ENCODE assay signal across 1 cellular context in the genomic region with DNA sequence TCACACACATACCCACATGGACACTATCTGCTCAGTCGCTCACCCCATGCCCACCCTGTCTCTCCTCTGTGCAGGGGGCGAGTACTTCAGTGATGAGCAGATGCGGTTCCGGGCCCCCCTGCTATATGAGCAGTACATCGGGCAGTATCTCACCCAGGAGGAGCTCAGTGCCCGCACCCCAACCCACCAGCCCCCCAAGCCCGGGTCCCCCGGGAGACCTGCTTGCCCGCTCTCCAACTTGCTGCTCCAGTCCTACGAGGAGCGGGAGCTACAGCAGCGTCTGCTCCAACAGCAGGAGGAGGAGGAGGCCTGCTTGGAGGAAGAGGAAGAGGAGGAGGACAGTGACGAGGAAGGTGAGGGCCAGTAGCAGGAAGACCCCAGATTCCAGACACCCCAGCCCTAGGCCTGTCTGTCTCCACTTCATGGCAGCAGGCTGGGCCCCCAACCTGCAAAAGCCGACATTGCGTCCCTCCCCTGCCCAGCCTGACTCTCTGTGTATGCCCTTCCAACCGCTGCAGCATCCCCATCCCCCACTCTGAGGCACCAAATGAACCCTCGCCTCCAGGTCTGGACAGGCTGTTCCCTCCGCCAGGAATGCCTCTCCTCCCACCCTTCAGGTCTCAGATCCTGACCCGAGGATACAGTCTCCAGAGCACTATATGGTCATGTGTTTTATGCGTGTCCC.
TF ChIP-seq lines count a peak whose summit lies in the region.

No MANE protein-coding gene starts in this region.

TF ChIP-seq in HEK293, 187 proteins besides CTCF, POLR2A, EP300 and RAD21:
- no peak for TF ChIP-seq ZFP69B (tag by site-specific recombination; IDR thresholded peaks at IDR 0.05)
- no peak for TF ChIP-seq ZNF561 (tag by site-specific recombination; IDR thresholded peaks at IDR 0.05; ENCODE audit: borderline replicate concordance)
- no peak for TF ChIP-seq TCF7L2 (IDR thresholded peaks at IDR 0.05; ENCODE audit: borderline replicate concordance, low read depth, low read length)
- TF ChIP-seq, protein P1, sequence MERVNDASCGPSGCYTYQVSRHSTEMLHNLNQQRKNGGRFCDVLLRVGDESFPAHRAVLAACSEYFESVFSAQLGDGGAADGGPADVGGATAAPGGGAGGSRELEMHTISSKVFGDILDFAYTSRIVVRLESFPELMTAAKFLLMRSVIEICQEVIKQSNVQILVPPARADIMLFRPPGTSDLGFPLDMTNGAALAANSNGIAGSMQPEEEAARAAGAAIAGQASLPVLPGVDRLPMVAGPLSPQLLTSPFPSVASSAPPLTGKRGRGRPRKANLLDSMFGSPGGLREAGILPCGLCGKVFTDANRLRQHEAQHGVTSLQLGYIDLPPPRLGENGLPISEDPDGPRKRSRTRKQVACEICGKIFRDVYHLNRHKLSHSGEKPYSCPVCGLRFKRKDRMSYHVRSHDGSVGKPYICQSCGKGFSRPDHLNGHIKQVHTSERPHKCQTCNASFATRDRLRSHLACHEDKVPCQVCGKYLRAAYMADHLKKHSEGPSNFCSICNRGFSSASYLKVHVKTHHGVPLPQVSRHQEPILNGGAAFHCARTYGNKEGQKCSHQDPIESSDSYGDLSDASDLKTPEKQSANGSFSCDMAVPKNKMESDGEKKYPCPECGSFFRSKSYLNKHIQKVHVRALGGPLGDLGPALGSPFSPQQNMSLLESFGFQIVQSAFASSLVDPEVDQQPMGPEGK (tag by site-specific recombination; IDR thresholded peaks at IDR 0.05): no peak
- TF ChIP-seq, protein P2, sequence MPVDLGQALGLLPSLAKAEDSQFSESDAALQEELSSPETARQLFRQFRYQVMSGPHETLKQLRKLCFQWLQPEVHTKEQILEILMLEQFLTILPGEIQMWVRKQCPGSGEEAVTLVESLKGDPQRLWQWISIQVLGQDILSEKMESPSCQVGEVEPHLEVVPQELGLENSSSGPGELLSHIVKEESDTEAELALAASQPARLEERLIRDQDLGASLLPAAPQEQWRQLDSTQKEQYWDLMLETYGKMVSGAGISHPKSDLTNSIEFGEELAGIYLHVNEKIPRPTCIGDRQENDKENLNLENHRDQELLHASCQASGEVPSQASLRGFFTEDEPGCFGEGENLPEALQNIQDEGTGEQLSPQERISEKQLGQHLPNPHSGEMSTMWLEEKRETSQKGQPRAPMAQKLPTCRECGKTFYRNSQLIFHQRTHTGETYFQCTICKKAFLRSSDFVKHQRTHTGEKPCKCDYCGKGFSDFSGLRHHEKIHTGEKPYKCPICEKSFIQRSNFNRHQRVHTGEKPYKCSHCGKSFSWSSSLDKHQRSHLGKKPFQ (tag by site-specific recombination; IDR thresholded peaks at IDR 0.05): no peak
- TF ChIP-seq, protein P3, sequence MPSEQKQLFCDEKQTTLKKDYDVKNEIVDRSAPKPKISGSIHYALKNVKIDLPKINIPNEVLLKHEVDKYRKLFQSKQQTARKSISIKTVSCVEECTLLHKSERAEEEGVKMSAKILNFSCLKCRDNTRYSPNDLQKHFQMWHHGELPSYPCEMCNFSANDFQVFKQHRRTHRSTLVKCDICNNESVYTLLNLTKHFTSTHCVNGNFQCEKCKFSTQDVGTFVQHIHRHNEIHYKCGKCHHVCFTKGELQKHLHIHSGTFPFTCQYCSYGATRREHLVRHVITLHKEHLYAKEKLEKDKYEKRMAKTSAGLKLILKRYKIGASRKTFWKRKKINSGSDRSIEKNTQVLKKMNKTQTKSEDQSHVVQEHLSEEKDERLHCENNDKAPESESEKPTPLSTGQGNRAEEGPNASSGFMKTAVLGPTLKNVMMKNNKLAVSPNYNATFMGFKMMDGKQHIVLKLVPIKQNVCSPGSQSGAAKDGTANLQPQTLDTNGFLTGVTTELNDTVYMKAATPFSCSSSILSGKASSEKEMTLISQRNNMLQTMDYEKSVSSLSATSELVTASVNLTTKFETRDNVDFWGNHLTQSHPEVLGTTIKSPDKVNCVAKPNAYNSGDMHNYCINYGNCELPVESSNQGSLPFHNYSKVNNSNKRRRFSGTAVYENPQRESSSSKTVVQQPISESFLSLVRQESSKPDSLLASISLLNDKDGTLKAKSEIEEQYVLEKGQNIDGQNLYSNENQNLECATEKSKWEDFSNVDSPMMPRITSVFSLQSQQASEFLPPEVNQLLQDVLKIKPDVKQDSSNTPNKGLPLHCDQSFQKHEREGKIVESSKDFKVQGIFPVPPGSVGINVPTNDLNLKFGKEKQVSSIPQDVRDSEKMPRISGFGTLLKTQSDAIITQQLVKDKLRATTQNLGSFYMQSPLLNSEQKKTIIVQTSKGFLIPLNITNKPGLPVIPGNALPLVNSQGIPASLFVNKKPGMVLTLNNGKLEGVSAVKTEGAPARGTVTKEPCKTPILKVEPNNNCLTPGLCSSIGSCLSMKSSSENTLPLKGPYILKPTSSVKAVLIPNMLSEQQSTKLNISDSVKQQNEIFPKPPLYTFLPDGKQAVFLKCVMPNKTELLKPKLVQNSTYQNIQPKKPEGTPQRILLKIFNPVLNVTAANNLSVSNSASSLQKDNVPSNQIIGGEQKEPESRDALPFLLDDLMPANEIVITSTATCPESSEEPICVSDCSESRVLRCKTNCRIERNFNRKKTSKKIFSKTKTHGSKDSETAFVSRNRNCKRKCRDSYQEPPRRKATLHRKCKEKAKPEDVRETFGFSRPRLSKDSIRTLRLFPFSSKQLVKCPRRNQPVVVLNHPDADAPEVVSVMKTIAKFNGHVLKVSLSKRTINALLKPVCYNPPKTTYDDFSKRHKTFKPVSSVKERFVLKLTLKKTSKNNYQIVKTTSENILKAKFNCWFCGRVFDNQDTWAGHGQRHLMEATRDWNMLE (tag by site-specific recombination; conservative IDR thresholded peaks at IDR 0.05; ENCODE audit: low read depth): no peak
- TF ChIP-seq GLIS1 (tag by site-specific recombination; IDR thresholded peaks at IDR 0.05): no peak
- TF ChIP-seq ZNF24 (tag by site-specific recombination; IDR thresholded peaks at IDR 0.05): no peak
- TF ChIP-seq ZNF629 (tag by site-specific recombination; IDR thresholded peaks at IDR 0.05): no peak
- TF ChIP-seq GLIS2 (tag by site-specific recombination; IDR thresholded peaks at IDR 0.05): no peak
- TF ChIP-seq ZNF324 (tag by site-specific recombination; IDR thresholded peaks at IDR 0.05): no peak
- no peak for TF ChIP-seq ZBTB17 (tag by site-specific recombination; IDR thresholded peaks at IDR 0.05)
- TF ChIP-seq, protein P4, sequence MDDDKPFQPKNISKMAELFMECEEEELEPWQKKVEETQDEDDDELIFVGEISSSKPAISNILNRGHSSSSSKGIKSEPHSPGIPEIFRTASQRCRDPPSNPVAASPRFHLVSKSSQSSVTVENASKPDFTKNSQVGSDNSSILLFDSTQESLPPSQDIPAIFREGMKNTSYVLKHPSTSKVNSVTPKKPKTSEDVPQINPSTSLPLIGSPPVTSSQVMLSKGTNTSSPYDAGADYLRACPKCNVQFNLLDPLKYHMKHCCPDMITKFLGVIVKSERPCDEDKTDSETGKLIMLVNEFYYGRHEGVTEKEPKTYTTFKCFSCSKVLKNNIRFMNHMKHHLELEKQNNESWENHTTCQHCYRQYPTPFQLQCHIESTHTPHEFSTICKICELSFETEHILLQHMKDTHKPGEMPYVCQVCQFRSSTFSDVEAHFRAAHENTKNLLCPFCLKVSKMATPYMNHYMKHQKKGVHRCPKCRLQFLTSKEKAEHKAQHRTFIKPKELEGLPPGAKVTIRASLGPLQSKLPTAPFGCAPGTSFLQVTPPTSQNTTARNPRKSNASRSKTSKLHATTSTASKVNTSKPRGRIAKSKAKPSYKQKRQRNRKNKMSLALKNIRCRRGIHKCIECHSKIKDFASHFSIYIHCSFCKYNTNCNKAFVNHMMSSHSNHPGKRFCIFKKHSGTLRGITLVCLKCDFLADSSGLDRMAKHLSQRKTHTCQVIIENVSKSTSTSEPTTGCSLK (tag by site-specific recombination; IDR thresholded peaks at IDR 0.05): no peak
- TF ChIP-seq, protein P5, sequence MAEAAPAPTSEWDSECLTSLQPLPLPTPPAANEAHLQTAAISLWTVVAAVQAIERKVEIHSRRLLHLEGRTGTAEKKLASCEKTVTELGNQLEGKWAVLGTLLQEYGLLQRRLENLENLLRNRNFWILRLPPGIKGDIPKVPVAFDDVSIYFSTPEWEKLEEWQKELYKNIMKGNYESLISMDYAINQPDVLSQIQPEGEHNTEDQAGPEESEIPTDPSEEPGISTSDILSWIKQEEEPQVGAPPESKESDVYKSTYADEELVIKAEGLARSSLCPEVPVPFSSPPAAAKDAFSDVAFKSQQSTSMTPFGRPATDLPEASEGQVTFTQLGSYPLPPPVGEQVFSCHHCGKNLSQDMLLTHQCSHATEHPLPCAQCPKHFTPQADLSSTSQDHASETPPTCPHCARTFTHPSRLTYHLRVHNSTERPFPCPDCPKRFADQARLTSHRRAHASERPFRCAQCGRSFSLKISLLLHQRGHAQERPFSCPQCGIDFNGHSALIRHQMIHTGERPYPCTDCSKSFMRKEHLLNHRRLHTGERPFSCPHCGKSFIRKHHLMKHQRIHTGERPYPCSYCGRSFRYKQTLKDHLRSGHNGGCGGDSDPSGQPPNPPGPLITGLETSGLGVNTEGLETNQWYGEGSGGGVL (tag by site-specific recombination; IDR thresholded peaks at IDR 0.05): no peak
- TF ChIP-seq, protein P6, sequence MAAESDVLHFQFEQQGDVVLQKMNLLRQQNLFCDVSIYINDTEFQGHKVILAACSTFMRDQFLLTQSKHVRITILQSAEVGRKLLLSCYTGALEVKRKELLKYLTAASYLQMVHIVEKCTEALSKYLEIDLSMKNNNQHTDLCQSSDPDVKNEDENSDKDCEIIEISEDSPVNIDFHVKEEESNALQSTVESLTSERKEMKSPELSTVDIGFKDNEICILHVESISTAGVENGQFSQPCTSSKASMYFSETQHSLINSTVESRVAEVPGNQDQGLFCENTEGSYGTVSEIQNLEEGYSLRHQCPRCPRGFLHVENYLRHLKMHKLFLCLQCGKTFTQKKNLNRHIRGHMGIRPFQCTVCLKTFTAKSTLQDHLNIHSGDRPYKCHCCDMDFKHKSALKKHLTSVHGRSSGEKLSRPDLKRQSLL (tag by site-specific recombination; IDR thresholded peaks at IDR 0.05): no peak
- TF ChIP-seq ZNF341 (tag by site-specific recombination; IDR thresholded peaks at IDR 0.05; ENCODE audit: low read depth): 0 out of 2 replicates have a peak, but pooled peaks have one; percentile 17
- TF ChIP-seq, protein P7, sequence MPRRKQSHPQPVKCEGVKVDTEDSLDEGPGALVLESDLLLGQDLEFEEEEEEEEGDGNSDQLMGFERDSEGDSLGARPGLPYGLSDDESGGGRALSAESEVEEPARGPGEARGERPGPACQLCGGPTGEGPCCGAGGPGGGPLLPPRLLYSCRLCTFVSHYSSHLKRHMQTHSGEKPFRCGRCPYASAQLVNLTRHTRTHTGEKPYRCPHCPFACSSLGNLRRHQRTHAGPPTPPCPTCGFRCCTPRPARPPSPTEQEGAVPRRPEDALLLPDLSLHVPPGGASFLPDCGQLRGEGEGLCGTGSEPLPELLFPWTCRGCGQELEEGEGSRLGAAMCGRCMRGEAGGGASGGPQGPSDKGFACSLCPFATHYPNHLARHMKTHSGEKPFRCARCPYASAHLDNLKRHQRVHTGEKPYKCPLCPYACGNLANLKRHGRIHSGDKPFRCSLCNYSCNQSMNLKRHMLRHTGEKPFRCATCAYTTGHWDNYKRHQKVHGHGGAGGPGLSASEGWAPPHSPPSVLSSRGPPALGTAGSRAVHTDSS (tag by site-specific recombination; IDR thresholded peaks at IDR 0.05): peak; percentile 73
